Comparison of ENCODE assay signal across 1 cellular context in genomic region chr5:10578869-10579268, GRCh38.
TF ChIP-seq lines count a peak whose summit lies in the region.

No MANE protein-coding gene starts in this region.

TF ChIP-seq in HepG2, 621 proteins besides CTCF, POLR2A, EP300 and RAD21 (continued from another document):
- no peak for TF ChIP-seq KIAA2018 (CRISPR knock-in tag; IDR thresholded peaks at IDR 0.05; ENCODE audit: borderline replicate concordance)
- TF ChIP-seq PRDM10 (CRISPR knock-in tag; IDR thresholded peaks at IDR 0.05; ENCODE audit: low read depth) = no peak
- no peak for TF ChIP-seq FOXM1 (CRISPR knock-in tag; IDR thresholded peaks at IDR 0.05)
- no peak for TF ChIP-seq ZNF12 (CRISPR knock-in tag; IDR thresholded peaks at IDR 0.05)
- no peak for TF ChIP-seq AFF4 (CRISPR knock-in tag; IDR thresholded peaks at IDR 0.05)
- no peak for TF ChIP-seq ZNF264 (CRISPR knock-in tag; IDR thresholded peaks at IDR 0.05)
- no peak for TF ChIP-seq SETDB1 (CRISPR knock-in tag; IDR thresholded peaks at IDR 0.05; ENCODE audit: borderline replicate concordance)
- no peak for TF ChIP-seq KAT7 (CRISPR knock-in tag; IDR thresholded peaks at IDR 0.05; ENCODE audit: borderline replicate concordance)
- TF ChIP-seq RFX3 (CRISPR knock-in tag; IDR thresholded peaks at IDR 0.05) = no peak
- no peak for TF ChIP-seq BATF2 (CRISPR knock-in tag; IDR thresholded peaks at IDR 0.05)
- TF ChIP-seq THAP8 (CRISPR knock-in tag; IDR thresholded peaks at IDR 0.05; ENCODE audit: borderline replicate concordance) = no peak
- no peak for TF ChIP-seq CENPBD1 (CRISPR knock-in tag; IDR thresholded peaks at IDR 0.05; ENCODE audit: borderline replicate concordance, low read depth)
- TF ChIP-seq SMYD3 (CRISPR knock-in tag; IDR thresholded peaks at IDR 0.05) = no peak
- no peak for TF ChIP-seq EHMT2 (IDR thresholded peaks at IDR 0.05; ENCODE audit: borderline replicate concordance, low read depth, low read length)
